Comparison of ENCODE assay signal across 8 cellular contexts in genomic region chr3:128051459-128051836, GRCh38. TPM values are rescaled to one million over a fixed set of nuclear protein-coding genes. Genes with fewer than 3 reads are reported as not detected.
DNase-seq lines count a peak whose midpoint lies in the region; ATAC-seq, FAIRE-seq and TF ChIP-seq lines count a peak whose summit lies in the region.

No MANE protein-coding gene starts in this region.

- FAIRE-seq in urothelium cell line (lab: Jason Lieb, UNC) = no peak

- POLR2A ChIA-PET in Caco-2 (lab: Charles Lee) = no interaction called here

- ATAC-seq in lung (ENCODE audit: insufficient read depth, low FRiP score) (no peak), HG03139 (IDR thresholded peaks at IDR 0.05; ENCODE audit: unreplicated experiment) (no peak)

- H3K4me1 ChIP-seq in Caco-2 = peaks cover 15% of the 10 kb centered on the region
- peaks cover 0 to 12% of the 10 kb centered on the region in 2 donors for H3K4me1 ChIP-seq in breast epithelium
- H3K4me1 ChIP-seq in lung (ENCODE audit: control insufficient read depth in 2 of 2, insufficient read depth in 2 of 2, low read length in 2 of 2) = peaks cover 6 to 17% of the 10 kb centered on the region in 2 donors

- peak overlapping the region; percentile 95 for H3K27ac Mint-ChIP-seq in Caco-2 (ENCODE audit: unreplicated experiment)

- BruUV-seq in Caco-2 (replicated peaks; lab: Mats Ljungman, UMichigan) = no TSS peak

- peaks cover 28% of the 10 kb centered on the region for H3K4me1 Mint-ChIP-seq in Caco-2 (ENCODE audit: low read depth, unreplicated experiment)

- CTCF ChIA-PET in Caco-2 (lab: Charles Lee) = no interaction called here

- intact Hi-C loops in Caco-2 (cut with micrococcal nuclease; ENCODE audit: unreplicated experiment) (loop anchor here (1.0 kb wide), 1 partner anchor 40 kb away; no protein-coding TSS in a partner anchor), breast epithelium (cut with DNase I; ENCODE audit: low total_unique reads) (no loop called here)

- TF ChIP-seq CTCF in Caco-2 (IDR thresholded peaks at IDR 0.05; ENCODE audit: insufficient read depth in 1 of 2, low read depth in 1 of 2, low read length in 1 of 2, severe bottlenecking in 1 of 2, unreplicated experiment in 1 of 2) (no peak), breast epithelium (IDR thresholded peaks at IDR 0.05) (no peak), lung (IDR thresholded peaks at IDR 0.05; ENCODE audit: control extremely low read depth, extremely low read depth) (no peak)

- peaks cover 6% of the 10 kb centered on the region for H3K36me3 ChIP-seq in Caco-2 (ENCODE audit: control insufficient read depth, insufficient read depth, low read length)
- H3K36me3 ChIP-seq in KOPT-K1 (ENCODE audit: insufficient read depth, low read length) = peaks cover 34% of the 10 kb centered on the region
- no peaks in the 10 kb centered on the region for H3K36me3 ChIP-seq in breast epithelium
- H3K36me3 ChIP-seq in lung (ENCODE audit: control insufficient read depth in 2 of 2, insufficient read depth in 2 of 2, low read length in 2 of 2) = peaks cover 0 to 7% of the 10 kb centered on the region in 2 donors

- DNase-seq in Caco-2 (peak in 1 of 2 experiments; percentile 41), breast epithelium (ENCODE audit: low spot score in 2 of 2) (no peak), lung (ENCODE audit: low spot score) (no peak), urothelium cell line (ENCODE audit: low spot score) (peak; percentile 18), NCI-H1694 treated with DMSO at 0.1 percent for 48 hours (lab: John Stamatoyannopoulos, UW) (no peak), Ammon's horn (ENCODE audit: low spot score) (no peak)

- 11% methylated on average over 10 of the region's 10 CpGs for WGBS in lung, 2 donors

- peaks cover 5% of the 10 kb centered on the region for H3K27me3 Mint-ChIP-seq in Caco-2 (ENCODE audit: insufficient read depth, unreplicated experiment)

- no peaks in the 10 kb centered on the region for H3K9me3 Mint-ChIP-seq in Caco-2 (ENCODE audit: unreplicated experiment)

- no peaks in the 10 kb centered on the region for H3K27me3 ChIP-seq in Caco-2 (replicated peaks; ENCODE audit: control insufficient read depth, insufficient read depth, low read length)
- H3K27me3 ChIP-seq in breast epithelium = no peaks in the 10 kb centered on the region
- H3K27me3 ChIP-seq in lung (ENCODE audit: control insufficient read depth, insufficient read depth) = no peaks in the 10 kb centered on the region

- peak overlapping the region; percentile 97 for H3K4me3 Mint-ChIP-seq in Caco-2 (ENCODE audit: unreplicated experiment)

- H3K27ac ChIP-seq in KOPT-K1 (ENCODE audit: low read depth, low read length, poor library complexity, severe bottlenecking) = peak overlapping the region; percentile 83
- H3K27ac ChIP-seq in breast epithelium = peak overlapping the region; percentile 92 to 96
- peak overlapping the region; percentile 18 to 78 for H3K27ac ChIP-seq in lung (ENCODE audit: low read depth in 1 of 2, low read length in 1 of 2)

- no peak for TF ChIP-seq POLR2A in breast epithelium (IDR thresholded peaks at IDR 0.05)

- peaks cover 29% of the 10 kb centered on the region for H3K36me3 Mint-ChIP-seq in Caco-2 (ENCODE audit: insufficient read depth, unreplicated experiment)

- peak overlapping the region; percentile 98 for H3K4me3 ChIP-seq in Caco-2 (ENCODE audit: low read depth, low read length)
- H3K4me3 ChIP-seq in breast epithelium = peak overlapping the region; percentile 76 to 97 (median 96)
- peak overlapping the region; percentile 75 for H3K4me3 ChIP-seq in lung

- H3K9me3 ChIP-seq in Caco-2 = no peaks in the 10 kb centered on the region
- H3K9me3 ChIP-seq in KOPT-K1 (ENCODE audit: insufficient read depth, low read length, poor library complexity, severe bottlenecking) = no peaks in the 10 kb centered on the region
- H3K9me3 ChIP-seq in breast epithelium = no peaks in the 10 kb centered on the region
- no peaks in the 10 kb centered on the region for H3K9me3 ChIP-seq in lung (ENCODE audit: control insufficient read depth in 2 of 2, insufficient read depth in 1 of 2, low read length in 1 of 2)

RNA-seq across cellular contexts. Expression of gene SEC61A1, which starts 0.8 kb away (rescaled TPM):
- total RNA-seq in Caco-2 (2022) = 176 and 178 TPM in 2 replicates
- 100 to 1,000 TPM; 105 to 166 (median 142) TPM for total RNA-seq in breast epithelium
- 100 to 1,000 TPM; 137 to 270 TPM for total RNA-seq in lung
- polyA plus RNA-seq in lung = 100 to 1,000 TPM; 139 to 207 TPM
